Comparison of ENCODE assay signal across 10 cellular contexts in the genomic region with DNA sequence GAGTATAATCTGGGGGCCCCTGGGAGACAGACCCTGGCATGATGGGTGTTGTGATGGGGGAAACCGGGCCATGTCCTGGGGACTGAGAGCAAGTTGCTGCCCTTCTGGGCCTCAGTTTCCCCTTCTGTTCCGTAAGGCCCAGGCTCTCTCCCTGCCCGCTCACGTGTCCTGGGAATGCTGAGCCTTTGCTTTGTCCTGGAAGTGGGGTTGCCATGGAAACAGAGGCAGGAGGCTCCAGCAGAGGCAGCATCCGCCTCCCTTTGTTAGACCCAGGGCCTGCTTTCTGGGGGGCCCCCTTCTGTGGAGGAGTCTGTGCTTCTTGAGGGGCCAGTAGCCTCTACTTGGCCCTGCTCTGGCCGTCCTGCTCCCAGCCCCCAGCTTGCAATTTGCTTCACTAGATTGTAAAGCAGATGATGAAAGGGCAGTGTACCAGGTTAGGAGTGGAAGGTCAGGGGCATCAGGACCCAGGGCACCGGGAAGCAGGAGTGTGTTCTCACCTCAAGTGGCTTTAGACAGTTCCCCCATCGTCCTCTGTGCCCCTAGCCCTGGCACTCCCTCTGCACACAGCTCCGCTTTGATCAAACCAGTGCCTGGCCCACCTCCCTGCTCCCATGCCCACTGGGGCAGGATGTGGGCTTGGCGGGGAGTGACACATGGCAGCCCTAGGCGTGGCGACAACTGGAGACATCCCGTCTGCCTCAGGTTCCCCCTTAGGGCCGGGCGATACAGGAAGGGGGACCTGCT.
DNase-seq lines count a peak whose midpoint lies in the region; TF ChIP-seq lines count a peak whose summit lies in the region.
"Had no signal": no experiment of that assay in that cellular context is flagged by ENCODE, and none has a peak within 500 bp of the region (broad histone marks: within the 10 kb centered on the region; RNA-seq: fewer than 3 reads in every experiment).

No MANE protein-coding gene starts in this region.

- H3K4me1 ChIP-seq in esophagus squamous epithelium = peaks cover 0 to 20% (median 0%) of the 10 kb centered on the region in 3 donors
- H3K4me1 ChIP-seq in MM.1S (ENCODE audit: low read length) = no peaks in the 10 kb centered on the region

- no peaks in the 10 kb centered on the region for H3K36me3 Mint-ChIP-seq in type B pancreatic cell

- H3K27me3 ChIP-seq in esophagus squamous epithelium (peaks cover 0 to 85% (median 0%) of the 10 kb centered on the region in 4 donors), MM.1S (replicated peaks; ENCODE audit: insufficient read depth, low read length) (peaks cover 73% of the 10 kb centered on the region)

- no peaks in the 10 kb centered on the region for H3K9me3 Mint-ChIP-seq in type B pancreatic cell

- H3K9me3 ChIP-seq in esophagus squamous epithelium (no peaks in the 10 kb centered on the region), MM.1S (replicated peaks; ENCODE audit: insufficient read depth, low read length) (no peaks in the 10 kb centered on the region)
- H3K9me3 ChIP-seq: neutrophil had no signal

- 56 to 71% methylated on average over 3 to 6 of the region's 15 CpGs for WGBS in esophagus squamous epithelium, 2 donors

- H3K4me3 ChIP-seq in esophagus squamous epithelium (peak overlapping the region; percentile 1 to 60 (median 18)), MM.1S (ENCODE audit: low read length) (no peak overlapping the region)

- TF ChIP-seq POLR2A in esophagus squamous epithelium (IDR thresholded peaks at IDR 0.05) = no peak

- H3K27ac ChIP-seq in esophagus squamous epithelium = peak overlapping the region in 1 of 4 donors; percentile 21
- no peak overlapping the region for H3K27ac ChIP-seq in MM.1S (ENCODE audit: low read length)
- H3K27ac ChIP-seq: neutrophil, WERI-Rb-1 had no signal

- no peak overlapping the region for H3K4me2 ChIP-seq in MM.1S (ENCODE audit: low read depth, low read length)

- DNase-seq in NCI-H748 (lab: John Stamatoyannopoulos, UW; ENCODE audit: unreplicated experiment) = peak; percentile 7
- DNase-seq in NCI-H748 treated with DMSO at 0.1 percent for 48 hours (lab: John Stamatoyannopoulos, UW) = no peak
- DNase-seq in activated CD8-positive, alpha-beta memory T cell treated with anti-CD3 and anti-CD28 coated beads for 24 hours = peak; percentile 70
- no peak for DNase-seq in esophagus squamous epithelium (lab: John Stamatoyannopoulos, UW)
- peak; percentile 47 for DNase-seq in stimulated activated CD8-positive, alpha-beta memory T cell treated with anti-CD3 and anti-CD28 coated beads, Interleukin-4, amount 100 ng/mL, for 48 hours
- no peak for DNase-seq in type B pancreatic cell (ENCODE audit: extremely low spot score, unreplicated experiment)
- DNase-seq in HPDE6-E6E7 (ENCODE audit: extremely low spot score) = no peak
- DNase-seq in MM.1S = no peak

- no peaks in the 10 kb centered on the region for H3K9me2 ChIP-seq in MM.1S (replicated peaks; ENCODE audit: insufficient read depth, low read length)

- TF ChIP-seq CTCF in esophagus squamous epithelium (IDR thresholded peaks at IDR 0.05) (no peak), type B pancreatic cell (conservative IDR thresholded peaks at IDR 0.05) (no peak), MM.1S (IDR thresholded peaks at IDR 0.05; ENCODE audit: low read length) (no peak)

- H2AFZ ChIP-seq in MM.1S (ENCODE audit: low read length) = no peak overlapping the region

- no peaks in the 10 kb centered on the region for H3K36me3 ChIP-seq in esophagus squamous epithelium
- no peaks in the 10 kb centered on the region for H3K36me3 ChIP-seq in MM.1S (replicated peaks; ENCODE audit: insufficient read depth, low read length)
- H3K36me3 ChIP-seq: neutrophil, WERI-Rb-1 had no signal

- H3K27ac Mint-ChIP-seq in type B pancreatic cell = no peak overlapping the region

- H3K79me2 ChIP-seq in MM.1S (ENCODE audit: low read length) = no peaks in the 10 kb centered on the region

- intact Hi-C loops in esophagus squamous epithelium (cut with DNase I) = no loop called here

- H3K27me3 Mint-ChIP-seq in type B pancreatic cell = peaks cover 43% of the 10 kb centered on the region

- H3K4me3 Mint-ChIP-seq in type B pancreatic cell = no peak overlapping the region

- H3K9ac ChIP-seq in MM.1S (ENCODE audit: low read length) = no peak overlapping the region

- H4K20me1 ChIP-seq in MM.1S (ENCODE audit: insufficient read depth, low read length) = no peaks in the 10 kb centered on the region

- H3K4me1 Mint-ChIP-seq in type B pancreatic cell (ENCODE audit: unreplicated experiment) = peaks cover 27% of the 10 kb centered on the region

- H3F3A ChIP-seq in MM.1S (ENCODE audit: insufficient read depth, low read length) = no peaks in the 10 kb centered on the region

Comparison
In these comparisons a context has a peak if more than half of its experiments do, and no peak if none do; other contexts are left out.
1. DNase-seq: peak in NCI-H748 (single experiment), activated CD8-positive, alpha-beta memory T cell treated with anti-CD3 and anti-CD28 coated beads for 24 hours (single experiment) and stimulated activated CD8-positive, alpha-beta memory T cell treated with anti-CD3 and anti-CD28 coated beads, Interleukin-4, amount 100 ng/mL, for 48 hours (single experiment); none in NCI-H748 treated with DMSO at 0.1 percent for 48 hours (single experiment), esophagus squamous epithelium (single experiment), type B pancreatic cell (single experiment), HPDE6-E6E7 (single experiment) and MM.1S (single experiment).